Comparison of ENCODE assay signal across 11 cellular contexts in genomic region chr5:110790673-110791072, GRCh38. TPM values are rescaled to one million over a fixed set of nuclear protein-coding genes. Genes with fewer than 3 reads are reported as not detected.
DNase-seq lines count a peak whose midpoint lies in the region; ATAC-seq and TF ChIP-seq lines count a peak whose summit lies in the region.
"Had no signal": no experiment of that assay in that cellular context is flagged by ENCODE, and none has a peak within 500 bp of the region (broad histone marks: within the 10 kb centered on the region; RNA-seq: fewer than 3 reads in every experiment).

No MANE protein-coding gene starts in this region.

- no peak overlapping the region for H3K27ac Mint-ChIP-seq in MCF 10A (ENCODE audit: low read depth, unreplicated experiment)
- H3K27ac Mint-ChIP-seq in activated naive CD8-positive, alpha-beta T cell treated with anti-CD3 and anti-CD28 coated beads for 36 hours, result no peak overlapping the region
- H3K27ac Mint-ChIP-seq: CD4-positive, CD25-positive, alpha-beta regulatory T cell had no signal

- BruUV-seq in MCF 10A (replicated peaks; lab: Mats Ljungman, UMichigan), result no TSS peak

- H3K27me3 ChIP-seq in breast epithelium (no peaks in the 10 kb centered on the region), RWPE2 (ENCODE audit: insufficient read depth, poor library complexity, severe bottlenecking) (no peaks in the 10 kb centered on the region), tibial artery (no peaks in the 10 kb centered on the region)

- H3K4me1 Mint-ChIP-seq in MCF 10A (ENCODE audit: insufficient read depth, unreplicated experiment), result peaks cover 1% of the 10 kb centered on the region
- no peaks in the 10 kb centered on the region for H3K4me1 Mint-ChIP-seq in activated naive CD8-positive, alpha-beta T cell treated with anti-CD3 and anti-CD28 coated beads for 36 hours
- H3K4me1 Mint-ChIP-seq: CD4-positive, CD25-positive, alpha-beta regulatory T cell; neural crest cell had no signal

- H3K27ac ChIP-seq in breast epithelium (no peak overlapping the region), RWPE2 (ENCODE audit: poor library complexity, severe bottlenecking) (no peak overlapping the region), tibial artery (no peak overlapping the region)

- H3K36me3 ChIP-seq in breast epithelium, result no peaks in the 10 kb centered on the region
- no peaks in the 10 kb centered on the region for H3K36me3 ChIP-seq in RWPE2 (ENCODE audit: low read depth)
- no peaks in the 10 kb centered on the region for H3K36me3 ChIP-seq in tibial artery

- no peak overlapping the region for H3K4me3 Mint-ChIP-seq in MCF 10A (ENCODE audit: unreplicated experiment)
- no peak overlapping the region for H3K4me3 Mint-ChIP-seq in activated naive CD8-positive, alpha-beta T cell treated with anti-CD3 and anti-CD28 coated beads for 36 hours
- H3K4me3 Mint-ChIP-seq: CD4-positive, CD25-positive, alpha-beta regulatory T cell; neural crest cell had no signal

- H3K4me3 ChIP-seq in breast epithelium (no peak overlapping the region), RWPE2 (ENCODE audit: severe bottlenecking) (no peak overlapping the region), fibroblast of villous mesenchyme (ENCODE audit: low read depth, low read length) (no peak overlapping the region), tibial artery (no peak overlapping the region)

- peak; percentile 32 for DNase-seq in MCF 10A (ENCODE audit: unreplicated experiment)
- DNase-seq in breast epithelium (ENCODE audit: low spot score in 2 of 2), result no peak
- DNase-seq in RWPE2 (ENCODE audit: low spot score), result no peak
- peak; percentile 82 for DNase-seq in fibroblast of villous mesenchyme (ENCODE audit: low read depth)
- no peak for DNase-seq in tibial artery
- DNase-seq in NCI-H187 (lab: John Stamatoyannopoulos, UW), result no peak
- DNase-seq in activated naive CD8-positive, alpha-beta T cell treated with anti-CD3 and anti-CD28 coated beads for 36 hours, result no peak
- DNase-seq in mesenteric fat pad (ENCODE audit: low spot score), result no peak
- DNase-seq: CD4-positive, CD25-positive, alpha-beta regulatory T cell; NCI-H146 had no signal

- CTCF ChIA-PET in MCF 10A (lab: Yijun Ruan, JAX), result interaction anchor here (0.6 to 1.9 kb wide), 8 partner anchors 12 to 328 kb away, joined by 3 to 11 read pairs (median 3); no protein-coding TSS in a partner anchor

- peak; percentile 61; the same call in 2 of the 3 replicates for ATAC-seq in RWPE2 (ENCODE audit: low read depth)

- intact Hi-C loops in MCF 10A (cut with micrococcal nuclease), result loop anchor here (1.0 kb wide), 3 partner anchors 75 to 302 kb away; partner anchors contain the start of gene WDR36
- intact Hi-C loops in breast epithelium (cut with DNase I; ENCODE audit: low total_unique reads), result no loop called here
- intact Hi-C loops in tibial artery (cut with DNase I; ENCODE audit: low total_unique reads), result no loop called here

- TF ChIP-seq POLR2A in breast epithelium (IDR thresholded peaks at IDR 0.05), result no peak

- H3K9me3 Mint-ChIP-seq in MCF 10A (ENCODE audit: unreplicated experiment), result no peaks in the 10 kb centered on the region
- peaks cover 8% of the 10 kb centered on the region for H3K9me3 Mint-ChIP-seq in activated naive CD8-positive, alpha-beta T cell treated with anti-CD3 and anti-CD28 coated beads for 36 hours
- H3K9me3 Mint-ChIP-seq: neural crest cell had no signal

- H3K4me1 ChIP-seq in breast epithelium (no peaks in the 10 kb centered on the region), RWPE2 (ENCODE audit: insufficient read depth, poor library complexity, severe bottlenecking) (peaks cover under 1% of the 10 kb centered on the region), tibial artery (no peaks in the 10 kb centered on the region)

- POLR2A ChIA-PET in MCF 10A (lab: Yijun Ruan, JAX), result interaction anchor here (0.6 to 1.4 kb wide), 2 partner anchors 99 to 272 kb away, joined by 3 to 4 read pairs; no protein-coding TSS in a partner anchor

- H3K36me3 Mint-ChIP-seq in MCF 10A (ENCODE audit: insufficient read depth, unreplicated experiment), result no peaks in the 10 kb centered on the region
- H3K36me3 Mint-ChIP-seq in activated naive CD8-positive, alpha-beta T cell treated with anti-CD3 and anti-CD28 coated beads for 36 hours, result no peaks in the 10 kb centered on the region
- H3K36me3 Mint-ChIP-seq: CD4-positive, CD25-positive, alpha-beta regulatory T cell had no signal

- H3K27me3 Mint-ChIP-seq in MCF 10A (ENCODE audit: insufficient read depth, unreplicated experiment), result no peaks in the 10 kb centered on the region
- H3K27me3 Mint-ChIP-seq in activated naive CD8-positive, alpha-beta T cell treated with anti-CD3 and anti-CD28 coated beads for 36 hours, result peaks cover 6% of the 10 kb centered on the region
- H3K27me3 Mint-ChIP-seq: CD4-positive, CD25-positive, alpha-beta regulatory T cell had no signal

- H3K9me3 ChIP-seq in breast epithelium (peaks cover 0 to 6% of the 10 kb centered on the region in 2 donors), RWPE2 (ENCODE audit: severe bottlenecking) (no peaks in the 10 kb centered on the region), tibial artery (no peaks in the 10 kb centered on the region)

- TF ChIP-seq CTCF in MCF 10A (IDR thresholded peaks at IDR 0.05; ENCODE audit: unreplicated experiment) (peak; percentile 26), breast epithelium (IDR thresholded peaks at IDR 0.05) (no peak), RWPE2 (IDR thresholded peaks at IDR 0.05; ENCODE audit: poor library complexity, severe bottlenecking) (peak; percentile 70), fibroblast of villous mesenchyme (IDR thresholded peaks at IDR 0.05; ENCODE audit: insufficient read depth, low read depth, low read length) (peak; percentile 57), tibial artery (IDR thresholded peaks at IDR 0.05) (peak; percentile 12 to 15)

RNA-seq across cellular contexts. Expression of gene SLC25A46, which starts 51.9 kb away (rescaled TPM):
- total RNA-seq in MCF 10A (2022) (42.5 and 42.7 TPM in 2 replicates), breast epithelium (10 to 100 TPM; 46.2 to 66.6 (median 56.9) TPM), fibroblast of villous mesenchyme (95.7 and 106 TPM in 2 replicates), mesenteric fat pad (48.3 TPM)
- total RNA-seq in activated naive CD8-positive, alpha-beta T cell treated with anti-CD3 and anti-CD28 coated beads for 36 hours, result 10 to 100 TPM; 55.9 to 57.4 TPM

Comparison
In these comparisons a context has a peak if more than half of its experiments do, and no peak if none do; other contexts are left out.
1. DNase-seq: peak in MCF 10A (single experiment) and fibroblast of villous mesenchyme (single experiment); none in breast epithelium (0 of 2), RWPE2 (single experiment), tibial artery (0 of 2), NCI-H187 (0 of 2), activated naive CD8-positive, alpha-beta T cell treated with anti-CD3 and anti-CD28 coated beads for 36 hours (single experiment) and mesenteric fat pad (single experiment).
2. CTCF ChIP-seq: peak in MCF 10A (single experiment), RWPE2 (single experiment), fibroblast of villous mesenchyme (single experiment) and tibial artery (2 of 2); none in breast epithelium (0 of 3).